ENCODE assay signal across 9 cellular contexts in genomic region chr6:137223370-137224131, GRCh38. TPM values are rescaled to one million over a fixed set of nuclear protein-coding genes. Genes with fewer than 3 reads are reported as not detected.
A peak's percentile ranks its signal among the peaks of the same experiment; 100 is the strongest.
DNase-seq lines count a peak whose midpoint lies in the region; ATAC-seq and TF ChIP-seq lines count a peak whose summit lies in the region.
"Had no signal": no experiment of that assay in that cellular context is flagged by ENCODE, and none has a peak within 500 bp of the region (broad histone marks: within the 10 kb centered on the region; RNA-seq: fewer than 3 reads in every experiment).

No MANE protein-coding gene starts in this region.

- no peak for TF ChIP-seq EP300 in stomach (IDR thresholded peaks at IDR 0.05)

- no peak for ATAC-seq in GM19351 (IDR thresholded peaks at IDR 0.05; ENCODE audit: unreplicated experiment)

- WGBS in stomach, 5 donors = 65 to 70% (median 66%) methylated on average over 6 of the region's 6 CpGs

- H3K27ac Mint-ChIP-seq in IgD-negative memory B cell = peak overlapping the region in 2 of 3 donors; percentile 64

- H3K27me3 ChIP-seq in stomach = no peaks in the 10 kb centered on the region

- TF ChIP-seq CTCF in stomach (IDR thresholded peaks at IDR 0.05) = no peak

- peaks cover 30 to 71% (median 38%) of the 10 kb centered on the region in 4 donors for H3K4me1 ChIP-seq in stomach

- H3K9me3 Mint-ChIP-seq in IgD-negative memory B cell = no peaks in the 10 kb centered on the region

- peak overlapping the region in 3 of 4 donors; percentile 64 to 87 (median 83) for H3K4me3 Mint-ChIP-seq in IgD-negative memory B cell

- H3K27me3 Mint-ChIP-seq in IgD-negative memory B cell = no peaks in the 10 kb centered on the region

- DNase-seq in SKM-1 treated with dmso at 0.1 percent for 144 hours (lab: John Stamatoyannopoulos, UW; ENCODE audit: unreplicated experiment) (peak; percentile 90), fibroblast of gingiva (ENCODE audit: low read depth) (peak; percentile 42), stomach (peak; percentile 71), COLO829 (ENCODE audit: low spot score) (no peak), posterior cingulate gyrus (no peak)
- DNase-seq: activated naive CD4-positive, alpha-beta T cell treated with Interleukin-2 at 50 U/mL for 16 hours; NCI-H345 had no signal

- no peak overlapping the region for H3K4me3 ChIP-seq in stomach

- no peaks in the 10 kb centered on the region for H3K36me3 ChIP-seq in stomach

- no peaks in the 10 kb centered on the region for H3K9me3 ChIP-seq in stomach

- H3K4me1 Mint-ChIP-seq in IgD-negative memory B cell = peaks cover 45 to 56% (median 52%) of the 10 kb centered on the region in 3 donors

- H3K27ac ChIP-seq in stomach = peak overlapping the region; percentile 72 to 99 (median 98)

- no peak for TF ChIP-seq POLR2A in stomach (IDR thresholded peaks at IDR 0.05)

- intact Hi-C loops in stomach (cut with DNase I; ENCODE audit: low total_unique reads) = no loop called here
- intact Hi-C loops in posterior cingulate gyrus (cut with DNase I) = no loop called here

- H3K36me3 Mint-ChIP-seq in IgD-negative memory B cell = peaks cover 2% of the 10 kb centered on the region

RNA-seq across cellular contexts. Expression of gene IFNGR1, which starts 4.4 kb away (rescaled TPM):
- polyA plus RNA-seq in IgD-negative memory B cell = 38.1 TPM
- 100 to 1,000 TPM in 1 of 5 donors, 10 to 100 TPM in 3, 1 to 10 TPM in 1; 1.2 to 122 (median 17.9) TPM for total RNA-seq in stomach
- 10 to 100 TPM; 23.5 to 46.9 (median 36.5) TPM for polyA plus RNA-seq in stomach

RNA-seq across cellular contexts. Expression of gene IL22RA2, which starts 50.1 kb away (rescaled TPM):
- polyA plus RNA-seq in IgD-negative memory B cell (not detected), stomach (under 1 TPM in 1 of 3 donors, not detected in 2; 0.05 TPM)
- not detected for total RNA-seq in stomach

Comparison
In these comparisons a context has a peak if more than half of its experiments do, and no peak if none do; other contexts are left out.
1. DNase-seq: peak in SKM-1 treated with dmso at 0.1 percent for 144 hours (single experiment), fibroblast of gingiva (single experiment) and stomach (single experiment); none in COLO829 (single experiment) and posterior cingulate gyrus (0 of 10).